Comparison of ENCODE assay signal across 8 cellular contexts in genomic region chr12:24562761-24563392, GRCh38.
DNase-seq lines count a peak whose midpoint lies in the region; ATAC-seq, FAIRE-seq and TF ChIP-seq lines count a peak whose summit lies in the region.

No MANE protein-coding gene starts in this region.

- H3K27ac ChIP-seq in H1 (ENCODE audit: low read depth, low read length), result no peak overlapping the region
- H3K27ac ChIP-seq in thymus (ENCODE audit: low read depth), result no peak overlapping the region

- peak overlapping the region; percentile 95 for H3K4me3 Mint-ChIP-seq in memory B cell

- no peak overlapping the region for H4K91ac ChIP-seq in H1 (replicated peaks; ENCODE audit: insufficient read length, low read length)

- H3K4me2 ChIP-seq in H1 (ENCODE audit: insufficient read depth in 1 of 2, low read depth in 2 of 2, low read length in 2 of 2), result peak overlapping the region; percentile 95 to 98

- H2BK12ac ChIP-seq in H1 (ENCODE audit: low read depth, low read length), result no peak overlapping the region

- TF ChIP-seq EP300 in H1 (IDR thresholded peaks at IDR 0.05; ENCODE audit: borderline replicate concordance in 1 of 2, low read depth in 2 of 2, low read length in 2 of 2), result no peak

- peaks cover 14% of the 10 kb centered on the region; the same call in 1 of the 2 replicates for H3K23me2 ChIP-seq in H1 (ENCODE audit: low read depth, low read length)

- H2AK5ac ChIP-seq in H1 (ENCODE audit: low read depth, low read length), result no peak overlapping the region

- no peaks in the 10 kb centered on the region for H3K36me3 Mint-ChIP-seq in memory B cell

- peak; percentile 40 for ATAC-seq in memory B cell (ENCODE audit: low read depth)
- no peak for ATAC-seq in GM18858 (IDR thresholded peaks at IDR 0.05; ENCODE audit: unreplicated experiment)

- POLR2A ChIA-PET in H1 (lab: Charles Lee; ENCODE audit: partially characterized antibody), result interaction anchor here (1.2 to 1.6 kb wide), 3 partner anchors 9 to 116 kb away, joined by 3 to 4 read pairs (median 3); no protein-coding TSS in a partner anchor

- no peak overlapping the region for H3K4ac ChIP-seq in H1 (replicated peaks; ENCODE audit: insufficient read length, low read depth, low read length)

- H3K56ac ChIP-seq in H1 (replicated peaks; ENCODE audit: insufficient read length, low read depth, low read length), result peak overlapping the region; percentile 5

- H2AFZ ChIP-seq in H1 (ENCODE audit: low read length), result no peak overlapping the region; the same call in 1 of the 2 replicates

- H3K4me1 Mint-ChIP-seq in memory B cell, result peaks cover 14% of the 10 kb centered on the region

- peak overlapping the region; percentile 82 for H3K4me3 ChIP-seq in NT2/D1 (ENCODE audit: insufficient read length, low read depth)
- H3K4me3 ChIP-seq in H1 (ENCODE audit: extremely low read depth in 1 of 4, insufficient read depth in 2 of 4, low read depth in 3 of 4, low read length in 4 of 4), result peak overlapping the region; percentile 63 to 90 (median 88)
- H3K4me3 ChIP-seq in thymus (ENCODE audit: low read length), result peak overlapping the region; percentile 68

- no peaks in the 10 kb centered on the region for H4K20me1 ChIP-seq in H1 (replicated peaks in 1 of 2; ENCODE audit: control insufficient read depth in 1 of 2, insufficient read depth in 2 of 2, low read length in 2 of 2)

- peaks cover 11% of the 10 kb centered on the region for H3K27me3 Mint-ChIP-seq in memory B cell

- no peaks in the 10 kb centered on the region for H3K79me1 ChIP-seq in H1 (ENCODE audit: low read depth, low read length)

- H3K14ac ChIP-seq in H1 (ENCODE audit: insufficient read length), result no peak overlapping the region

- no peaks in the 10 kb centered on the region for H3K9me3 Mint-ChIP-seq in memory B cell

- no peak for TF ChIP-seq RAD21 in H1 (IDR thresholded peaks at IDR 0.05 in 1 of 2, conservative IDR thresholded peaks at IDR 0.05 in 1 of 2; ENCODE audit: low read depth in 2 of 2, low read length in 2 of 2)

- peak; percentile 7 for DNase-seq in stimulated activated CD4-positive, alpha-beta T cell treated with anti-CD3 and anti-CD28 coated beads, Interleukin-15, amount 100 ng/mL, for 24 hours
- no peak for DNase-seq in stimulated activated CD4-positive, alpha-beta T cell treated with anti-CD3 and anti-CD28 coated beads, Interleukin-2, amount 100 ng/mL, for 24 hours
- no peak for DNase-seq in NT2/D1 (ENCODE audit: low read depth, low spot score)
- peak in 1 of 2 experiments; percentile 74 for DNase-seq in H1 (ENCODE audit: low read depth in 1 of 2, low spot score in 2 of 2)
- DNase-seq in memory B cell (ENCODE audit: low spot score in 2 of 2), result peak; percentile 7 to 50
- no peak for DNase-seq in HPDE6-E6E7 (ENCODE audit: extremely low spot score)

- no peak overlapping the region for H2BK5ac ChIP-seq in H1 (ENCODE audit: low read depth, low read length)

- H3K36me3 ChIP-seq in NT2/D1 (ENCODE audit: insufficient read depth, insufficient read length, low read length), result no peaks in the 10 kb centered on the region
- no peaks in the 10 kb centered on the region for H3K36me3 ChIP-seq in H1 (ENCODE audit: control insufficient read depth in 2 of 4, insufficient read depth in 4 of 4, low read length in 3 of 4)
- no peaks in the 10 kb centered on the region for H3K36me3 ChIP-seq in thymus (ENCODE audit: control insufficient read depth, insufficient read depth)

- no peak overlapping the region for H2BK20ac ChIP-seq in H1 (ENCODE audit: low read length)

- CTCF ChIA-PET in H1 (lab: Charles Lee; ENCODE audit: partially characterized antibody), result interaction anchor here (0.7 to 1.0 kb wide), 2 partner anchors 35 to 140 kb away, joined by 3 to 4 read pairs; no protein-coding TSS in a partner anchor

- H2BK15ac ChIP-seq in H1 (ENCODE audit: low read length), result no peak overlapping the region

- peak overlapping the region; percentile 52 for H3K27ac Mint-ChIP-seq in memory B cell

- H4K8ac ChIP-seq in H1 (ENCODE audit: extremely low read depth, insufficient read depth, low read length), result no peak overlapping the region

- FAIRE-seq in H1 (lab: Jason Lieb, UNC), result no peak

- 5% methylated on average over 39 of the region's 55 CpGs; no CpG with 5 or more reads in 1 of the 2 experiments for WGBS in H1 (ENCODE audit: extremely low coverage in 1 of 2, insufficient coverage in 1 of 2, insufficient read length in 1 of 2, insufficient replicate concordance in 2 of 2, low coverage in 1 of 2, low lambda C conversion rate in 2 of 2, missing lambda C conversion rate in 1 of 2), 2 experiments
- under 1% methylated on average over 54 of the region's 55 CpGs for WGBS in thymus

- TF ChIP-seq CTCF in H1 (IDR thresholded peaks at IDR 0.05; ENCODE audit: control extremely low read depth in 1 of 3, insufficient read depth in 1 of 3, low read depth in 1 of 3, low read length in 3 of 3), result no peak

- H2BK120ac ChIP-seq in H1 (replicated peaks; ENCODE audit: low read depth, low read length), result no peak overlapping the region

- TF ChIP-seq POLR2A in H1 (IDR thresholded peaks at IDR 0.05; ENCODE audit: control extremely low read depth in 1 of 2, low read depth in 2 of 2, low read length in 2 of 2), result no peak

- H3K27me3 ChIP-seq in NT2/D1 (ENCODE audit: insufficient read depth, insufficient read length) (peaks cover 51% of the 10 kb centered on the region), H1 (replicated peaks in 1 of 4; ENCODE audit: control insufficient read depth in 3 of 4, extremely low read depth in 1 of 4, insufficient read depth in 3 of 4, low read length in 3 of 4) (peaks cover 0 to 20% (median 11%) of the 10 kb centered on the region in 4 experiments; a peak in 4 of 7 replicates), thymus (ENCODE audit: control insufficient read depth, insufficient read depth) (no peaks in the 10 kb centered on the region)

- peak overlapping the region; percentile 3; the same call in 1 of the 2 replicates for H3K18ac ChIP-seq in H1 (ENCODE audit: extremely low read depth, low read length)

- H3K9me3 ChIP-seq in NT2/D1 (ENCODE audit: insufficient read depth, low read length) (no peaks in the 10 kb centered on the region), H1 (ENCODE audit: insufficient read depth in 2 of 2, low read depth in 1 of 2, low read length in 1 of 2) (no peaks in the 10 kb centered on the region), thymus (ENCODE audit: control insufficient read depth) (no peaks in the 10 kb centered on the region)

- H3K23ac ChIP-seq in H1 (ENCODE audit: insufficient read length), result no peak overlapping the region

- H3K79me2 ChIP-seq in H1 (ENCODE audit: control insufficient read depth in 1 of 2, insufficient read depth in 2 of 2, low read length in 2 of 2), result no peaks in the 10 kb centered on the region

- H3K4me1 ChIP-seq in NT2/D1 (ENCODE audit: insufficient read depth, insufficient read length), result no peaks in the 10 kb centered on the region
- peaks cover 3 to 21% (median 11%) of the 10 kb centered on the region in 4 experiments; a peak in 6 of 7 replicates for H3K4me1 ChIP-seq in H1 (replicated peaks in 1 of 4; ENCODE audit: control insufficient read depth in 3 of 4, insufficient read depth in 4 of 4, low read length in 3 of 4)
- no peaks in the 10 kb centered on the region for H3K4me1 ChIP-seq in thymus (ENCODE audit: control insufficient read depth, insufficient read depth, low read length)

- H3K9ac ChIP-seq in NT2/D1 (ENCODE audit: insufficient read length, low read depth) (peak overlapping the region; percentile 68), H1 (replicated peaks in 1 of 4; ENCODE audit: extremely low read depth in 1 of 4, low read depth in 3 of 4, low read length in 3 of 4) (peak overlapping the region; percentile 9 to 44 (median 24); a peak in 5 of 7 replicates)

- H4K5ac ChIP-seq in H1 (ENCODE audit: insufficient read length, low read depth, low read length), result no peak overlapping the region

TF ChIP-seq in H1, 55 proteins besides CTCF, POLR2A, EP300 and RAD21 (continues in another document):
- TF ChIP-seq SP4 (IDR thresholded peaks at IDR 0.05; ENCODE audit: low read length) (no peak), CBX8 (IDR thresholded peaks at IDR 0.05; ENCODE audit: borderline replicate concordance, low read depth, low read length) (no peak), SAP30 (IDR thresholded peaks at IDR 0.05; ENCODE audit: insufficient read depth, insufficient replicate concordance, low read length) (no peak), ATF3 (IDR thresholded peaks at IDR 0.05; ENCODE audit: insufficient read depth, low read depth, low read length) (no peak), HDAC2 (IDR thresholded peaks at IDR 0.05; ENCODE audit: borderline replicate concordance in 1 of 2, low read depth in 2 of 2, low read length in 2 of 2) (no peak), TCF12 (IDR thresholded peaks at IDR 0.05; ENCODE audit: low read depth, low read length) (no peak), BACH1 (IDR thresholded peaks at IDR 0.05; ENCODE audit: low read length) (no peak), RNF2 (IDR thresholded peaks at IDR 0.05; ENCODE audit: borderline replicate concordance, low read depth, low read length, missing control alignments, poor library complexity, severe bottlenecking) (peak; percentile 17), KDM5A (IDR thresholded peaks at IDR 0.05; ENCODE audit: low read length) (no peak), CHD1 (IDR thresholded peaks at IDR 0.05; ENCODE audit: low read depth, low read length) (no peak), KDM1A (IDR thresholded peaks at IDR 0.05; ENCODE audit: borderline replicate concordance, low read length) (no peak), POLR2AphosphoS5 (IDR thresholded peaks at IDR 0.05; ENCODE audit: low read depth, low read length) (no peak), BCL11A (IDR thresholded peaks at IDR 0.05; ENCODE audit: low read depth in 2 of 2, low read length in 2 of 2) (no peak), TAF7 (optimal IDR thresholded peaks at IDR 0.05; ENCODE audit: borderline replicate concordance, low read depth, low read length) (no peak), JUND (IDR thresholded peaks at IDR 0.05; ENCODE audit: low read length) (no peak), NRF1 (IDR thresholded peaks at IDR 0.05; ENCODE audit: low read depth, low read length) (no peak), HDAC6 (IDR thresholded peaks at IDR 0.05; ENCODE audit: low read depth, low read length) (no peak)
- TF ChIP-seq, protein P1, sequence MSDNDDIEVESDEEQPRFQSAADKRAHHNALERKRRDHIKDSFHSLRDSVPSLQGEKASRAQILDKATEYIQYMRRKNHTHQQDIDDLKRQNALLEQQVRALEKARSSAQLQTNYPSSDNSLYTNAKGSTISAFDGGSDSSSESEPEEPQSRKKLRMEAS (IDR thresholded peaks at IDR 0.05), result no peak

Comparison
In these comparisons a context has a peak if more than half of its experiments do, and no peak if none do; other contexts are left out.
1. DNase-seq: peak in stimulated activated CD4-positive, alpha-beta T cell treated with anti-CD3 and anti-CD28 coated beads, Interleukin-15, amount 100 ng/mL, for 24 hours (single experiment) and memory B cell (2 of 2); none in stimulated activated CD4-positive, alpha-beta T cell treated with anti-CD3 and anti-CD28 coated beads, Interleukin-2, amount 100 ng/mL, for 24 hours (0 of 2), NT2/D1 (single experiment) and HPDE6-E6E7 (single experiment).
2. Peak in every context shown above with its lines, with median percentiles within 50 percentile points of each other: H3K4me3 ChIP-seq.